Comparison of ENCODE assay signal across 11 cellular contexts in genomic region chr1:20359451-20360330, GRCh38.
DNase-seq lines count a peak whose midpoint lies in the region; ATAC-seq and TF ChIP-seq lines count a peak whose summit lies in the region.
"Had no signal": no experiment of that assay in that cellular context is flagged by ENCODE, and none has a peak within 500 bp of the region (broad histone marks: within the 10 kb centered on the region; RNA-seq: fewer than 3 reads in every experiment).

No MANE protein-coding gene starts in this region.

- peaks cover 3% of the 10 kb centered on the region for H3K4me1 ChIP-seq in neural progenitor cell

- no peak overlapping the region for H3K4me3 Mint-ChIP-seq in activated CD8-positive, alpha-beta memory T cell treated with anti-CD3 and anti-CD28 coated beads, Interleukin-2, amount 10 ng/mL, durations not matched to agents 7 days and 5 days
- peak overlapping the region; percentile 16 to 46 for H3K4me3 Mint-ChIP-seq in activated T-cell treated with anti-CD3 and anti-CD28 coated beads, Interleukin-2, amount 50 U/mL, for 72 hours
- H3K4me3 Mint-ChIP-seq in neural progenitor cell = peak overlapping the region; percentile 14
- no peak overlapping the region for H3K4me3 Mint-ChIP-seq in stimulated activated naive CD8-positive, alpha-beta T cell treated with anti-CD3 and anti-CD28 coated beads, Interleukin-15, amount 100 ng/mL, for 72 hours
- H3K4me3 Mint-ChIP-seq: mesothelial cell of epicardium had no signal

- no peak overlapping the region for H2AFZ ChIP-seq in neural progenitor cell (replicated peaks)

- H3K4me1 Mint-ChIP-seq in activated CD8-positive, alpha-beta memory T cell treated with anti-CD3 and anti-CD28 coated beads, Interleukin-2, amount 10 ng/mL, durations not matched to agents 7 days and 5 days = peaks cover 5% of the 10 kb centered on the region
- H3K4me1 Mint-ChIP-seq in activated T-cell treated with anti-CD3 and anti-CD28 coated beads, Interleukin-2, amount 50 U/mL, for 72 hours (ENCODE audit: low read depth) = peaks cover 23% of the 10 kb centered on the region
- H3K4me1 Mint-ChIP-seq in neural progenitor cell = peaks cover 10% of the 10 kb centered on the region
- peaks cover 21% of the 10 kb centered on the region for H3K4me1 Mint-ChIP-seq in stimulated activated naive CD8-positive, alpha-beta T cell treated with anti-CD3 and anti-CD28 coated beads, Interleukin-15, amount 100 ng/mL, for 72 hours

- H3K9me3 ChIP-seq in neural progenitor cell (ENCODE audit: low read depth) = no peaks in the 10 kb centered on the region
- H3K9me3 ChIP-seq: gastroesophageal sphincter had no signal

- H3K36me3 ChIP-seq in neural progenitor cell = no peaks in the 10 kb centered on the region
- H3K36me3 ChIP-seq: gastroesophageal sphincter had no signal

- no peaks in the 10 kb centered on the region for H3K79me2 ChIP-seq in neural progenitor cell (ENCODE audit: low read depth)

- H4K20me1 ChIP-seq in neural progenitor cell (ENCODE audit: low read depth) = no peaks in the 10 kb centered on the region

- H3K27ac Mint-ChIP-seq in activated CD8-positive, alpha-beta memory T cell treated with anti-CD3 and anti-CD28 coated beads, Interleukin-2, amount 10 ng/mL, durations not matched to agents 7 days and 5 days = no peak overlapping the region
- no peak overlapping the region for H3K27ac Mint-ChIP-seq in activated T-cell treated with anti-CD3 and anti-CD28 coated beads, Interleukin-2, amount 50 U/mL, for 72 hours
- H3K27ac Mint-ChIP-seq in neural progenitor cell = no peak overlapping the region
- no peak overlapping the region for H3K27ac Mint-ChIP-seq in stimulated activated naive CD8-positive, alpha-beta T cell treated with anti-CD3 and anti-CD28 coated beads, Interleukin-15, amount 100 ng/mL, for 72 hours
- H3K27ac Mint-ChIP-seq: mesothelial cell of epicardium had no signal

- no peak overlapping the region for H3K27ac ChIP-seq in neural progenitor cell
- H3K27ac ChIP-seq: KMS-11 had no signal

- H3K9me3 Mint-ChIP-seq in activated CD8-positive, alpha-beta memory T cell treated with anti-CD3 and anti-CD28 coated beads, Interleukin-2, amount 10 ng/mL, durations not matched to agents 7 days and 5 days (ENCODE audit: low read depth) = no peaks in the 10 kb centered on the region
- H3K9me3 Mint-ChIP-seq in activated T-cell treated with anti-CD3 and anti-CD28 coated beads, Interleukin-2, amount 50 U/mL, for 72 hours = no peaks in the 10 kb centered on the region
- H3K9me3 Mint-ChIP-seq in neural progenitor cell = no peaks in the 10 kb centered on the region
- no peaks in the 10 kb centered on the region for H3K9me3 Mint-ChIP-seq in stimulated activated naive CD8-positive, alpha-beta T cell treated with anti-CD3 and anti-CD28 coated beads, Interleukin-15, amount 100 ng/mL, for 72 hours
- H3K9me3 Mint-ChIP-seq: mesothelial cell of epicardium had no signal

- H3K36me3 Mint-ChIP-seq in activated CD8-positive, alpha-beta memory T cell treated with anti-CD3 and anti-CD28 coated beads, Interleukin-2, amount 10 ng/mL, durations not matched to agents 7 days and 5 days = no peaks in the 10 kb centered on the region
- peaks cover 0 to 4% of the 10 kb centered on the region in 2 donors for H3K36me3 Mint-ChIP-seq in activated T-cell treated with anti-CD3 and anti-CD28 coated beads, Interleukin-2, amount 50 U/mL, for 72 hours (ENCODE audit: insufficient read depth in 2 of 2)
- H3K36me3 Mint-ChIP-seq in neural progenitor cell = no peaks in the 10 kb centered on the region
- H3K36me3 Mint-ChIP-seq: mesothelial cell of epicardium had no signal

- H3K9ac ChIP-seq in neural progenitor cell = no peak overlapping the region
- H3K9ac ChIP-seq: KMS-11 had no signal

- peak; percentile 45 for ATAC-seq in activated CD8-positive, alpha-beta memory T cell treated with anti-CD3 and anti-CD28 coated beads, Interleukin-2, amount 10 ng/mL, durations not matched to agents 7 days and 5 days
- ATAC-seq in activated T-cell treated with anti-CD3 and anti-CD28 coated beads, Interleukin-2, amount 50 U/mL, for 72 hours (replicated peaks in 1 of 2) = peak; percentile 97
- peak; percentile 97 for ATAC-seq in stimulated activated naive CD8-positive, alpha-beta T cell treated with anti-CD3 and anti-CD28 coated beads, Interleukin-15, amount 100 ng/mL, for 72 hours
- no peak for ATAC-seq in HG03159 (IDR thresholded peaks at IDR 0.05; ENCODE audit: unreplicated experiment)

- peaks cover 46% of the 10 kb centered on the region for H3K27me3 Mint-ChIP-seq in activated CD8-positive, alpha-beta memory T cell treated with anti-CD3 and anti-CD28 coated beads, Interleukin-2, amount 10 ng/mL, durations not matched to agents 7 days and 5 days
- peaks cover 53% of the 10 kb centered on the region for H3K27me3 Mint-ChIP-seq in activated T-cell treated with anti-CD3 and anti-CD28 coated beads, Interleukin-2, amount 50 U/mL, for 72 hours (ENCODE audit: low read depth)
- H3K27me3 Mint-ChIP-seq in neural progenitor cell (ENCODE audit: insufficient read depth, low read depth) = peaks cover 30% of the 10 kb centered on the region
- H3K27me3 Mint-ChIP-seq in stimulated activated naive CD8-positive, alpha-beta T cell treated with anti-CD3 and anti-CD28 coated beads, Interleukin-15, amount 100 ng/mL, for 72 hours = peaks cover 85% of the 10 kb centered on the region

- H3F3A ChIP-seq in neural progenitor cell (ENCODE audit: low read depth) = no peaks in the 10 kb centered on the region

- TF ChIP-seq CTCF in neural progenitor cell (IDR thresholded peaks at IDR 0.05) = no peak

- CTCF ChIA-PET in activated CD8-positive, alpha-beta memory T cell treated with anti-CD3 and anti-CD28 coated beads, Interleukin-2, amount 10 ng/mL, durations not matched to agents 7 days and 5 days (lab: Charles Lee) = interaction anchor here (1.5 kb wide), 1 partner anchor 147 kb away, joined by 5 read pairs; no protein-coding TSS in a partner anchor

- H3K4me2 ChIP-seq in neural progenitor cell = no peak overlapping the region
- H3K4me2 ChIP-seq: KMS-11 had no signal

- H3K27me3 ChIP-seq in neural progenitor cell = peaks cover 78% of the 10 kb centered on the region

- DNase-seq in activated CD8-positive, alpha-beta memory T cell treated with anti-CD3 and anti-CD28 coated beads, Interleukin-2, amount 10 ng/mL, durations not matched to agents 7 days and 5 days = peak; percentile 56
- DNase-seq in activated CD8-positive, alpha-beta memory T cell treated with anti-CD3 and anti-CD28 coated beads, Interleukin-2, amount 50 U/mL, for 4 hours = no peak
- DNase-seq in activated T-cell treated with anti-CD3 and anti-CD28 coated beads, Interleukin-2, amount 50 U/mL, for 72 hours = peak; percentile 78 to 81
- DNase-seq in neural progenitor cell (ENCODE audit: low spot score) = no peak
- peak; percentile 60 to 80 for DNase-seq in stimulated activated naive CD8-positive, alpha-beta T cell treated with anti-CD3 and anti-CD28 coated beads, Interleukin-15, amount 100 ng/mL, for 72 hours
- DNase-seq in NCI-H2227 (lab: John Stamatoyannopoulos, UW; ENCODE audit: unreplicated experiment) = no peak
- no peak for DNase-seq in NCI-H1436 treated with DMSO at 0.1 percent for 48 hours (lab: John Stamatoyannopoulos, UW)

- H3K4me3 ChIP-seq in neural progenitor cell = no peak overlapping the region
- H3K4me3 ChIP-seq: gastroesophageal sphincter had no signal

Comparison
In these comparisons a context has a peak if more than half of its experiments do, and no peak if none do; other contexts are left out.
1. DNase-seq: peak in activated CD8-positive, alpha-beta memory T cell treated with anti-CD3 and anti-CD28 coated beads, Interleukin-2, amount 10 ng/mL, durations not matched to agents 7 days and 5 days (single experiment), activated T-cell treated with anti-CD3 and anti-CD28 coated beads, Interleukin-2, amount 50 U/mL, for 72 hours (2 of 2) and stimulated activated naive CD8-positive, alpha-beta T cell treated with anti-CD3 and anti-CD28 coated beads, Interleukin-15, amount 100 ng/mL, for 72 hours (2 of 2); none in activated CD8-positive, alpha-beta memory T cell treated with anti-CD3 and anti-CD28 coated beads, Interleukin-2, amount 50 U/mL, for 4 hours (single experiment), neural progenitor cell (single experiment), NCI-H2227 (single experiment) and NCI-H1436 treated with DMSO at 0.1 percent for 48 hours (single experiment).
2. H3K4me3 Mint-ChIP-seq: peak in activated T-cell treated with anti-CD3 and anti-CD28 coated beads, Interleukin-2, amount 50 U/mL, for 72 hours (2 of 2) and neural progenitor cell (single experiment); none in activated CD8-positive, alpha-beta memory T cell treated with anti-CD3 and anti-CD28 coated beads, Interleukin-2, amount 10 ng/mL, durations not matched to agents 7 days and 5 days (single experiment) and stimulated activated naive CD8-positive, alpha-beta T cell treated with anti-CD3 and anti-CD28 coated beads, Interleukin-15, amount 100 ng/mL, for 72 hours (0 of 2).